Comparison of ENCODE assay signal across 20 cellular contexts in the genomic region with DNA sequence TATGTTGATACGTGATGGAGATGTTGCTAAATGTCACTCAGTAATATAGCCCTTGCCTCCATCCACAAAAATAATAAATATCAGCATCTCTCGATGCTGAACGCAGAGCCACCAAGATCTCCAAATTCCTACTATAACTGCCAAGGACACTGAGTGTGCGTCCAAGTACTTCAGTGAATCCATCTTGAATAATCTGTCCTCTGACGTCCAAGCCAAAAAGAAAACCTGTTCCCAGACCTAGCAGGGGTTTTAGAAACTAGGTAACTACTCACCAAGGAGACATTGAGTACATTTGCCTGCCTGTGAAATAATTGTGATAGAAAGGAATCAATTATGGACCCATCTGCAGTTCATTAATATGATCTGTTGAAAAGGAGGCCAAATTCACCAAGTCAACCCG.
DNase-seq lines count a peak whose midpoint lies in the region; ATAC-seq and TF ChIP-seq lines count a peak whose summit lies in the region.
"Had no signal": no experiment of that assay in that cellular context is flagged by ENCODE, and none has a peak within 500 bp of the region (broad histone marks: within the 10 kb centered on the region; RNA-seq: fewer than 3 reads in every experiment).

No MANE protein-coding gene starts in this region.

- no TSS peak for BruUV-seq in Panc1 (replicated peaks; lab: Mats Ljungman, UMichigan)

- H3K4me1 Mint-ChIP-seq in endodermal cell, result no peaks in the 10 kb centered on the region
- H3K4me1 Mint-ChIP-seq: GM23338 had no signal

- TF ChIP-seq CTCF in Panc1 (IDR thresholded peaks at IDR 0.05) (no peak), endodermal cell (conservative IDR thresholded peaks at IDR 0.05) (no peak)

- intact Hi-C loops in Panc1 (cut with micrococcal nuclease; ENCODE audit: unreplicated experiment), result no loop called here

- no peak overlapping the region for H3K4me3 ChIP-seq in BLaER1 treated with 17β-estradiol and CSF1 and Interleukin-3, amounts not matched to agents 10 nM and 100 nM
- no peak overlapping the region for H3K4me3 ChIP-seq in Panc1 (ENCODE audit: low read depth in 2 of 2, low read length in 2 of 2)
- no peak overlapping the region for H3K4me3 ChIP-seq in endodermal cell (ENCODE audit: low read length)
- H3K4me3 ChIP-seq: GM23338, SK-N-MC had no signal

- peaks cover 0 to 32% (median 21%) of the 10 kb centered on the region in 11 experiments; a peak in 19 of 22 replicates for H3K9me3 ChIP-seq in BLaER1 treated with 17β-estradiol and CSF1 and Interleukin-3, amounts not matched to agents 10 nM and 100 nM (replicated peaks in 1 of 11)
- H3K9me3 ChIP-seq in Panc1 (ENCODE audit: control insufficient read depth, insufficient read depth, low read depth, low read length) (no peaks in the 10 kb centered on the region), endodermal cell (ENCODE audit: control insufficient read depth, low read length) (peaks cover 16% of the 10 kb centered on the region)
- H3K9me3 ChIP-seq: BE2C had no signal

- H3K27me3 Mint-ChIP-seq in endodermal cell (ENCODE audit: insufficient read depth), result no peaks in the 10 kb centered on the region
- H3K27me3 Mint-ChIP-seq: CD8-positive, alpha-beta memory T cell had no signal

- CTCF ChIA-PET in Panc1 (lab: Charles Lee), result no interaction called here

- peak overlapping the region in 7 of 11 experiments; percentile 0 to 48 (median 32); a peak in 11 of 22 replicates for H3K4me2 ChIP-seq in BLaER1 treated with 17β-estradiol and CSF1 and Interleukin-3, amounts not matched to agents 10 nM and 100 nM
- H3K4me2 ChIP-seq: GM23338 had no signal

- H3K9ac ChIP-seq in BLaER1 treated with 17β-estradiol and CSF1 and Interleukin-3, amounts not matched to agents 10 nM and 100 nM, result no peak overlapping the region
- H3K9ac ChIP-seq in endodermal cell (ENCODE audit: extremely low read depth, low read length, poor library complexity, severe bottlenecking), result no peak overlapping the region

- WGBS in endodermal cell (ENCODE audit: insufficient coverage in 1 of 2, insufficient read length in 1 of 2), 2 experiments, result 86 to 95% methylated on average over 4 to 6 of the region's 6 CpGs

- POLR2A ChIA-PET in Panc1 (lab: Charles Lee), result no interaction called here

- DNase-seq in Panc1 (ENCODE audit: low read depth, low spot score), result no peak
- DNase-seq in endodermal cell, result peak; percentile 1
- DNase-seq in pons (ENCODE audit: low spot score), result peak; percentile 64
- no peak for DNase-seq in DMS 273 (lab: John Stamatoyannopoulos, UW; ENCODE audit: unreplicated experiment)
- no peak for DNase-seq in kidney glomerular epithelial cell (lab: John Stamatoyannopoulos, UW)
- DNase-seq in germinal center (ENCODE audit: low spot score), result no peak
- DNase-seq: BE2C; CD8-positive, alpha-beta memory T cell; DMS79 treated with DMSO at 0.1 percent for 48 hours; KG1; NCI-H1417 treated with DMSO at 0.1 percent for 48 hours; NCI-H2029 treated with DMSO at 0.1 percent for 48 hours; NCI-H2171 treated with DMSO at 0.1 percent for 48 hours; NCI-H510A treated with DMSO at 0.1 percent for 48 hours; Right ventricle myocardium superior had no signal

- H3K36me3 ChIP-seq in BLaER1 treated with 17β-estradiol and CSF1 and Interleukin-3, amounts not matched to agents 10 nM and 100 nM, result no peaks in the 10 kb centered on the region
- H3K36me3 ChIP-seq in Panc1 (ENCODE audit: control insufficient read depth, insufficient read depth, low read length) (no peaks in the 10 kb centered on the region), endodermal cell (ENCODE audit: control insufficient read depth, insufficient read depth, low read length) (no peaks in the 10 kb centered on the region)
- H3K36me3 ChIP-seq: BE2C had no signal

- H3K4me3 Mint-ChIP-seq in endodermal cell, result no peak overlapping the region
- H3K4me3 Mint-ChIP-seq: CD8-positive, alpha-beta memory T cell; GM23338 had no signal

- peaks cover 58 to 66% (median 63%) of the 10 kb centered on the region in 10 experiments for H3K4me1 ChIP-seq in BLaER1 treated with 17β-estradiol and CSF1 and Interleukin-3, amounts not matched to agents 10 nM and 100 nM
- H3K4me1 ChIP-seq in Panc1 (ENCODE audit: control insufficient read depth, insufficient read depth, low read length), result peaks cover 16% of the 10 kb centered on the region
- no peaks in the 10 kb centered on the region for H3K4me1 ChIP-seq in endodermal cell (ENCODE audit: control insufficient read depth, insufficient read depth, low read length)
- H3K4me1 ChIP-seq: BE2C had no signal

- no peaks in the 10 kb centered on the region for H3K36me3 Mint-ChIP-seq in endodermal cell (ENCODE audit: low read depth)
- H3K36me3 Mint-ChIP-seq: CD8-positive, alpha-beta memory T cell had no signal

- in situ Hi-C loops in Panc1 (cut with HindIII; ENCODE audit: low pct_unique_long_range_greater_than_20kb, low sequenced_read_pairs), result no loop called here

- no peaks in the 10 kb centered on the region for H4K20me1 ChIP-seq in BLaER1 treated with 17β-estradiol and CSF1 and Interleukin-3, amounts not matched to agents 10 nM and 100 nM

- peak overlapping the region in 7 of 11 experiments; percentile 10 to 35 (median 21); a peak in 9 of 22 replicates for H3K27ac ChIP-seq in BLaER1 treated with 17β-estradiol and CSF1 and Interleukin-3, amounts not matched to agents 10 nM and 100 nM
- H3K27ac ChIP-seq in Panc1 (ENCODE audit: low read length) (peak overlapping the region; percentile 73; the same call in 1 of the 2 replicates), endodermal cell (ENCODE audit: low read depth, low read length) (no peak overlapping the region)
- H3K27ac ChIP-seq: SK-N-MC had no signal

- H3K9me3 Mint-ChIP-seq in endodermal cell, result peaks cover 12% of the 10 kb centered on the region
- H3K9me3 Mint-ChIP-seq: CD8-positive, alpha-beta memory T cell had no signal

- H3K27me3 ChIP-seq in BLaER1 treated with 17β-estradiol and CSF1 and Interleukin-3, amounts not matched to agents 10 nM and 100 nM, result no peaks in the 10 kb centered on the region
- no peaks in the 10 kb centered on the region for H3K27me3 ChIP-seq in Panc1 (ENCODE audit: control insufficient read depth, insufficient read depth, low read length)
- no peaks in the 10 kb centered on the region for H3K27me3 ChIP-seq in endodermal cell (ENCODE audit: control insufficient read depth, insufficient read depth, low read length, poor library complexity, severe bottlenecking)
- H3K27me3 ChIP-seq: BE2C had no signal

- ATAC-seq in Panc1 (no peak), HG03432 (IDR thresholded peaks at IDR 0.05; ENCODE audit: unreplicated experiment) (no peak)
- ATAC-seq: GM23338, HCT116 had no signal

- H3K27ac Mint-ChIP-seq in endodermal cell, result no peak overlapping the region
- H3K27ac Mint-ChIP-seq: CD8-positive, alpha-beta memory T cell; GM23338 had no signal

Comparison
In these comparisons a context has a peak if more than half of its experiments do, and no peak if none do; other contexts are left out.
1. DNase-seq: peak in endodermal cell (single experiment) and pons (single experiment); none in Panc1 (single experiment), DMS 273 (single experiment), kidney glomerular epithelial cell (single experiment) and germinal center (single experiment).